8 cellular contexts compared by ENCODE assay signal in genomic region chr13:79393564-79394249, GRCh38. TPM values are rescaled to one million over a fixed set of nuclear protein-coding genes. Genes with fewer than 3 reads are reported as not detected.
DNase-seq lines count a peak whose midpoint lies in the region; ATAC-seq and TF ChIP-seq lines count a peak whose summit lies in the region.

No MANE protein-coding gene starts in this region.

- H3K4me3 Mint-ChIP-seq in activated naive CD4-positive, alpha-beta T cell treated with anti-CD3 and anti-CD28 coated beads, Interleukin-2, amount 10 ng/mL, durations not matched to agents 7 days and 5 days: peak overlapping the region; percentile 53

- ATAC-seq in HG02884 (IDR thresholded peaks at IDR 0.05; ENCODE audit: unreplicated experiment) (peak; percentile 49), lower lobe of right lung (peak; percentile 82 to 88)

- no peaks in the 10 kb centered on the region for H3K27me3 Mint-ChIP-seq in activated naive CD4-positive, alpha-beta T cell treated with anti-CD3 and anti-CD28 coated beads, Interleukin-2, amount 10 ng/mL, durations not matched to agents 7 days and 5 days

- H3K36me3 ChIP-seq in lower lobe of right lung: peaks cover 10% of the 10 kb centered on the region
- no peaks in the 10 kb centered on the region for H3K36me3 ChIP-seq in adrenal gland (replicated peaks in 1 of 2)
- no peaks in the 10 kb centered on the region for H3K36me3 ChIP-seq in breast epithelium

- TF ChIP-seq POLR2A in adrenal gland (IDR thresholded peaks at IDR 0.05) (no peak), breast epithelium (IDR thresholded peaks at IDR 0.05) (no peak)

- peak; percentile 59 for DNase-seq in activated naive CD4-positive, alpha-beta T cell treated with anti-CD3 and anti-CD28 coated beads, Interleukin-2, amount 10 ng/mL, durations not matched to agents 7 days and 5 days
- no peak for DNase-seq in activated naive CD4-positive, alpha-beta T cell treated with Interleukin-2 at 50 U/mL for 16 hours
- DNase-seq in NCI-H2081 (lab: John Stamatoyannopoulos, UW) (peak; percentile 85 to 92), lower lobe of right lung (peak; percentile 45), adrenal gland (no peak), breast epithelium (ENCODE audit: low spot score in 2 of 2) (no peak)
- DNase-seq in activated CD8-positive, alpha-beta memory T cell treated with anti-CD3 and anti-CD28 coated beads, Interleukin-2, amount 50 U/mL, for 48 hours: peak; percentile 67

- peak overlapping the region; percentile 22 for H3K4me3 ChIP-seq in lower lobe of right lung
- no peak overlapping the region for H3K4me3 ChIP-seq in adrenal gland
- H3K4me3 ChIP-seq in breast epithelium: peak overlapping the region in 1 of 3 donors; percentile 2

- H3K27ac Mint-ChIP-seq in activated naive CD4-positive, alpha-beta T cell treated with anti-CD3 and anti-CD28 coated beads, Interleukin-2, amount 10 ng/mL, durations not matched to agents 7 days and 5 days: peak overlapping the region; percentile 94

- H3K36me3 Mint-ChIP-seq in activated naive CD4-positive, alpha-beta T cell treated with anti-CD3 and anti-CD28 coated beads, Interleukin-2, amount 10 ng/mL, durations not matched to agents 7 days and 5 days: peaks cover 43% of the 10 kb centered on the region

- peaks cover 45% of the 10 kb centered on the region for H3K4me1 Mint-ChIP-seq in activated naive CD4-positive, alpha-beta T cell treated with anti-CD3 and anti-CD28 coated beads, Interleukin-2, amount 10 ng/mL, durations not matched to agents 7 days and 5 days

- H3K27me3 ChIP-seq in lower lobe of right lung (ENCODE audit: low read depth): no peaks in the 10 kb centered on the region
- no peaks in the 10 kb centered on the region for H3K27me3 ChIP-seq in adrenal gland
- no peaks in the 10 kb centered on the region for H3K27me3 ChIP-seq in breast epithelium

- intact Hi-C loops in lower lobe of right lung (cut with DNase I): no loop called here
- intact Hi-C loops in adrenal gland (cut with DNase I): no loop called here
- intact Hi-C loops in breast epithelium (cut with DNase I; ENCODE audit: low total_unique reads): no loop called here

- CTCF ChIA-PET in activated naive CD4-positive, alpha-beta T cell treated with anti-CD3 and anti-CD28 coated beads, Interleukin-2, amount 10 ng/mL, durations not matched to agents 7 days and 5 days (lab: Charles Lee): interaction anchor here (0.7 to 2.4 kb wide), 4 partner anchors 12 to 151 kb away, joined by 3 to 6 read pairs (median 3); partner anchors contain the start of gene RBM26

- no peak for TF ChIP-seq CTCF in lower lobe of right lung (IDR thresholded peaks at IDR 0.05)
- TF ChIP-seq CTCF in adrenal gland (IDR thresholded peaks at IDR 0.05): no peak
- no peak for TF ChIP-seq CTCF in breast epithelium (IDR thresholded peaks at IDR 0.05)

- H3K27ac ChIP-seq in lower lobe of right lung (peak overlapping the region; percentile 43), adrenal gland (no peak overlapping the region), breast epithelium (no peak overlapping the region)

- peaks cover 13% of the 10 kb centered on the region for H3K9me3 Mint-ChIP-seq in activated naive CD4-positive, alpha-beta T cell treated with anti-CD3 and anti-CD28 coated beads, Interleukin-2, amount 10 ng/mL, durations not matched to agents 7 days and 5 days

- no peaks in the 10 kb centered on the region for H3K9me3 ChIP-seq in lower lobe of right lung
- H3K9me3 ChIP-seq in adrenal gland (replicated peaks in 1 of 3): peaks cover 0 to 12% (median 0%) of the 10 kb centered on the region in 3 donors
- peaks cover 0 to 3% of the 10 kb centered on the region in 2 donors for H3K9me3 ChIP-seq in breast epithelium

- WGBS in adrenal gland, 4 donors: 60 to 71% (median 68%) methylated on average over 14 of the region's 14 CpGs

- H3K4me1 ChIP-seq in lower lobe of right lung: peaks cover 33% of the 10 kb centered on the region
- H3K4me1 ChIP-seq in adrenal gland (replicated peaks in 1 of 2): peaks cover 9 to 41% of the 10 kb centered on the region in 2 donors
- H3K4me1 ChIP-seq in breast epithelium: no peaks in the 10 kb centered on the region

RNA-seq across cellular contexts. Expression of gene RBM26, which starts 12.3 kb away (rescaled TPM):
- total RNA-seq in lower lobe of right lung: 44.0 TPM
- total RNA-seq in adrenal gland: 10 to 100 TPM; 18.7 to 50.2 (median 38.4) TPM
- 10 to 100 TPM; 31.2 to 62.5 (median 54.5) TPM for polyA plus RNA-seq in adrenal gland
- total RNA-seq in breast epithelium: 10 to 100 TPM; 31.7 to 70.1 (median 43.6) TPM

Comparison
In these comparisons a context has a peak if more than half of its experiments do, and no peak if none do; other contexts are left out.
1. DNase-seq: peak in activated naive CD4-positive, alpha-beta T cell treated with anti-CD3 and anti-CD28 coated beads, Interleukin-2, amount 10 ng/mL, durations not matched to agents 7 days and 5 days (single experiment), NCI-H2081 (2 of 2), activated CD8-positive, alpha-beta memory T cell treated with anti-CD3 and anti-CD28 coated beads, Interleukin-2, amount 50 U/mL, for 48 hours (single experiment) and lower lobe of right lung (single experiment); none in activated naive CD4-positive, alpha-beta T cell treated with Interleukin-2 at 50 U/mL for 16 hours (single experiment), adrenal gland (0 of 7) and breast epithelium (0 of 2).